Comparison of ENCODE assay signal across 9 cellular contexts in genomic region chr1:213986925-213987250, GRCh38. TPM values are rescaled to one million over a fixed set of nuclear protein-coding genes. Genes with fewer than 3 reads are reported as not detected.
DNase-seq lines count a peak whose midpoint lies in the region; ATAC-seq, FAIRE-seq and TF ChIP-seq lines count a peak whose summit lies in the region.
"Had no signal": no experiment of that assay in that cellular context is flagged by ENCODE, and none has a peak within 500 bp of the region (broad histone marks: within the 10 kb centered on the region; RNA-seq: fewer than 3 reads in every experiment).

No MANE protein-coding gene starts in this region.

- H3K27me3 ChIP-seq in astrocyte (ENCODE audit: insufficient read depth, low read length) (peaks cover 60% of the 10 kb centered on the region), lower lobe of right lung (ENCODE audit: low read depth) (peaks cover 78% of the 10 kb centered on the region), suprapubic skin (peaks cover 57% of the 10 kb centered on the region), left lung (peaks cover 67 to 98% of the 10 kb centered on the region in 2 donors)

- DNase-seq in activated CD8-positive, alpha-beta memory T cell treated with anti-CD3 and anti-CD28 coated beads, Interleukin-2, amount 10 ng/mL, durations not matched to agents 7 days and 5 days: no peak
- DNase-seq in activated CD8-positive, alpha-beta memory T cell treated with anti-CD3 and anti-CD28 coated beads for 24 hours: no peak
- DNase-seq in astrocyte (ENCODE audit: low read depth) (no peak), lower lobe of right lung (no peak), suprapubic skin (ENCODE audit: low spot score in 2 of 2) (no peak), hypothalamus (lab: John Stamatoyannopoulos, UW) (no peak), left lung (no peak), NCI-H510A (lab: John Stamatoyannopoulos, UW) (no peak)
- DNase-seq: NCI-H1417 treated with DMSO at 0.1 percent for 48 hours had no signal

- no peaks in the 10 kb centered on the region for H3K9me3 Mint-ChIP-seq in activated CD8-positive, alpha-beta memory T cell treated with anti-CD3 and anti-CD28 coated beads, Interleukin-2, amount 10 ng/mL, durations not matched to agents 7 days and 5 days (ENCODE audit: low read depth)
- H3K9me3 Mint-ChIP-seq in astrocyte (ENCODE audit: unreplicated experiment): peaks cover 4% of the 10 kb centered on the region

- WGBS in suprapubic skin: 11% methylated on average over 6 of the region's 6 CpGs

- no peaks in the 10 kb centered on the region for H3K79me2 ChIP-seq in astrocyte (ENCODE audit: insufficient read depth, low read length)

- H3K27ac Mint-ChIP-seq in activated CD8-positive, alpha-beta memory T cell treated with anti-CD3 and anti-CD28 coated beads, Interleukin-2, amount 10 ng/mL, durations not matched to agents 7 days and 5 days: no peak overlapping the region
- no peak overlapping the region for H3K27ac Mint-ChIP-seq in astrocyte (ENCODE audit: unreplicated experiment)

- H3K36me3 Mint-ChIP-seq in activated CD8-positive, alpha-beta memory T cell treated with anti-CD3 and anti-CD28 coated beads, Interleukin-2, amount 10 ng/mL, durations not matched to agents 7 days and 5 days: peaks cover 3% of the 10 kb centered on the region
- H3K36me3 Mint-ChIP-seq in astrocyte (ENCODE audit: low read depth, unreplicated experiment): no peaks in the 10 kb centered on the region

- H3K9me3 ChIP-seq in astrocyte (ENCODE audit: insufficient read depth, low read depth, low read length): no peaks in the 10 kb centered on the region
- H3K9me3 ChIP-seq in lower lobe of right lung: no peaks in the 10 kb centered on the region
- H3K9me3 ChIP-seq in suprapubic skin: no peaks in the 10 kb centered on the region
- H3K9me3 ChIP-seq in left lung: no peaks in the 10 kb centered on the region

- peak overlapping the region; percentile 15 for H3K4me3 Mint-ChIP-seq in activated CD8-positive, alpha-beta memory T cell treated with anti-CD3 and anti-CD28 coated beads, Interleukin-2, amount 10 ng/mL, durations not matched to agents 7 days and 5 days
- peak overlapping the region; percentile 86 for H3K4me3 Mint-ChIP-seq in astrocyte (ENCODE audit: unreplicated experiment)

- intact Hi-C loops in lower lobe of right lung (cut with DNase I) (no loop called here), left lung (cut with DNase I) (no loop called here)

- H3K27ac ChIP-seq in astrocyte (ENCODE audit: low read depth, low read length) (no peak overlapping the region), lower lobe of right lung (no peak overlapping the region), suprapubic skin (no peak overlapping the region), left lung (no peak overlapping the region)

- H3K9ac ChIP-seq in astrocyte (ENCODE audit: low read length): no peak overlapping the region

- no peak for TF ChIP-seq EP300 in suprapubic skin (IDR thresholded peaks at IDR 0.05)

- no peak for TF ChIP-seq POLR2A in suprapubic skin (IDR thresholded peaks at IDR 0.05)

- peaks cover 92% of the 10 kb centered on the region for H3K27me3 Mint-ChIP-seq in activated CD8-positive, alpha-beta memory T cell treated with anti-CD3 and anti-CD28 coated beads, Interleukin-2, amount 10 ng/mL, durations not matched to agents 7 days and 5 days
- H3K27me3 Mint-ChIP-seq in astrocyte (ENCODE audit: low read depth, unreplicated experiment): peaks cover 60% of the 10 kb centered on the region

- no peaks in the 10 kb centered on the region for H4K20me1 ChIP-seq in astrocyte (ENCODE audit: insufficient read depth, low read length)

- FAIRE-seq in astrocyte (lab: Jason Lieb, UNC): no peak

- peaks cover 11% of the 10 kb centered on the region for H3K4me1 Mint-ChIP-seq in activated CD8-positive, alpha-beta memory T cell treated with anti-CD3 and anti-CD28 coated beads, Interleukin-2, amount 10 ng/mL, durations not matched to agents 7 days and 5 days
- H3K4me1 Mint-ChIP-seq in astrocyte (ENCODE audit: low read depth, unreplicated experiment): peaks cover 5% of the 10 kb centered on the region

- peak overlapping the region; percentile 95 for H3K4me2 ChIP-seq in astrocyte (ENCODE audit: low read length)

- no peak overlapping the region for H2AFZ ChIP-seq in astrocyte (ENCODE audit: low read depth, low read length)

- ATAC-seq in activated CD8-positive, alpha-beta memory T cell treated with anti-CD3 and anti-CD28 coated beads, Interleukin-2, amount 10 ng/mL, durations not matched to agents 7 days and 5 days: no peak
- no peak for ATAC-seq in lower lobe of right lung
- no peak for ATAC-seq in left lung

- no peaks in the 10 kb centered on the region for H3K36me3 ChIP-seq in astrocyte (ENCODE audit: insufficient read depth, low read length)
- H3K36me3 ChIP-seq in lower lobe of right lung: no peaks in the 10 kb centered on the region
- H3K36me3 ChIP-seq in suprapubic skin: no peaks in the 10 kb centered on the region
- no peaks in the 10 kb centered on the region for H3K36me3 ChIP-seq in left lung

- H3K4me1 ChIP-seq in astrocyte (ENCODE audit: insufficient read depth, low read length) (peaks cover 18% of the 10 kb centered on the region), lower lobe of right lung (peaks cover 32% of the 10 kb centered on the region), suprapubic skin (peaks cover 54% of the 10 kb centered on the region), left lung (peaks cover 8 to 22% of the 10 kb centered on the region in 2 donors)

- TF ChIP-seq CTCF in astrocyte (IDR thresholded peaks at IDR 0.05; ENCODE audit: insufficient read depth, low read depth, low read length) (no peak), lower lobe of right lung (IDR thresholded peaks at IDR 0.05) (no peak), suprapubic skin (IDR thresholded peaks at IDR 0.05) (no peak), left lung (IDR thresholded peaks at IDR 0.05) (no peak)

- CTCF ChIA-PET in activated CD8-positive, alpha-beta memory T cell treated with anti-CD3 and anti-CD28 coated beads, Interleukin-2, amount 10 ng/mL, durations not matched to agents 7 days and 5 days (lab: Charles Lee): no interaction called here

- H3K4me3 ChIP-seq in astrocyte (ENCODE audit: insufficient read depth, low read depth, low read length) (peak overlapping the region; percentile 44), lower lobe of right lung (peak overlapping the region; percentile 56), suprapubic skin (peak overlapping the region; percentile 62), left lung (peak overlapping the region in 1 of 2 donors; percentile 46)

RNA-seq across cellular contexts. Expression of gene PROX1, which starts 0.9 kb away (rescaled TPM):
- not detected for total RNA-seq in activated CD8-positive, alpha-beta memory T cell treated with anti-CD3 and anti-CD28 coated beads, Interleukin-2, amount 10 ng/mL, durations not matched to agents 7 days and 5 days
- total RNA-seq in astrocyte (1.9 and 4.8 TPM in 2 replicates), lower lobe of right lung (11.7 TPM), suprapubic skin (1 to 10 TPM in 3 of 4 donors, under 1 TPM in 1; 0.68 to 1.9 (median 1.3) TPM), left lung (10 to 100 TPM in 1 of 2 donors, 1 to 10 TPM in 1; 6.2 to 15.3 TPM)
